Comparison of ENCODE assay signal across 1 cellular context in genomic region chr6:75441883-75442282, GRCh38. TPM values are rescaled to one million over a fixed set of nuclear protein-coding genes. Genes with fewer than 3 reads are reported as not detected.
"Had no signal": no experiment of that assay in that cellular context is flagged by ENCODE, and none has a peak within 500 bp of the region (broad histone marks: within the 10 kb centered on the region; RNA-seq: fewer than 3 reads in every experiment).

No MANE protein-coding gene starts in this region.

RNA-seq across cellular contexts. Expression of gene FILIP1, which starts 51.7 kb away (rescaled TPM):
- total RNA-seq: G401 had no signal
